9 cellular contexts compared by ENCODE assay signal in the genomic region with DNA sequence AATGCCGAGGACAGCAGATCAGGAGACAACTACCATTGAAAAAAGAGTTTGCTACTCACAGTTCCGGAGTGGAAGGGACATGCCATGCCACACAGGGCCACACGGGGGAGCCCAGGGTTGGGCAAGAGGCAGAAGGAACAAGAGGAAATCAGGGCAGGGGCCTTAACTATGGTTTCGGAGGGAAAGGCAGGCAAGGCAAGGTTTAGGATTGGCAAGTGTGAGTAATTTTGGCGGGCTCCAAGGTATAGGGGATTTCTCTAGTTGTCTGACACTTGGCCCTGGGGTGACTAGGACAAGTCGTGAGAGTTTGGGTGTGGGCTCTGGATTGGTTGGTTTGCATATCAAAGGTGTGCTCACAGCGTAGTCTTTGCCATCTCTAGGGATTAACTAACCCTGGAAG. TPM values are rescaled to one million over a fixed set of nuclear protein-coding genes. Genes with fewer than 3 reads are reported as not detected.
DNase-seq lines count a peak whose midpoint lies in the region; ATAC-seq and TF ChIP-seq lines count a peak whose summit lies in the region.
"Had no signal": no experiment of that assay in that cellular context is flagged by ENCODE, and none has a peak within 500 bp of the region (broad histone marks: within the 10 kb centered on the region; RNA-seq: fewer than 3 reads in every experiment).

No MANE protein-coding gene starts in this region.

- TF ChIP-seq CTCF in DND-41 (IDR thresholded peaks at IDR 0.05; ENCODE audit: borderline replicate concordance, extremely low read depth, low read length, poor library complexity, severe bottlenecking), result peak; percentile 82
- peak; percentile 96 for TF ChIP-seq CTCF in cardiac fibroblast (IDR thresholded peaks at IDR 0.05; ENCODE audit: low read depth, low read length)
- peak; percentile 67 to 84 (median 82) for TF ChIP-seq CTCF in right lobe of liver (IDR thresholded peaks at IDR 0.05)

- 43% methylated on average over 7 of the region's 7 CpGs for WGBS in right lobe of liver (ENCODE audit: insufficient coverage, low coverage, low lambda C conversion rate, missing lambda C conversion rate)

- H3K79me2 ChIP-seq in DND-41 (ENCODE audit: insufficient read depth, low read length), result no peaks in the 10 kb centered on the region

- no peak overlapping the region for H3K27ac ChIP-seq in DND-41 (ENCODE audit: low read length)
- no peak overlapping the region for H3K27ac ChIP-seq in right lobe of liver
- H3K27ac ChIP-seq: SK-N-MC had no signal

- intact Hi-C loops in right lobe of liver (cut with DNase I), result loop anchor here in 1 of 2 donors (10.0 kb wide), 2 partner anchors 300 to 530 kb away; no protein-coding TSS in a partner anchor

- H3K4me1 ChIP-seq in DND-41 (ENCODE audit: insufficient read depth, low read length) (peaks cover 16% of the 10 kb centered on the region), right lobe of liver (no peaks in the 10 kb centered on the region)

- ATAC-seq in DND-41 (ENCODE audit: insufficient read depth, low read depth) (peak; percentile 52; the same call in 2 of the 3 replicates), right lobe of liver (peak; percentile 79 to 90 (median 86)), HG03097 (IDR thresholded peaks at IDR 0.05; ENCODE audit: low FRiP score, unreplicated experiment) (no peak), GM18907 (IDR thresholded peaks at IDR 0.05; ENCODE audit: unreplicated experiment) (no peak)

- H3K9ac ChIP-seq in DND-41 (ENCODE audit: low read depth, low read length), result no peak overlapping the region

- no peaks in the 10 kb centered on the region for H3K9me3 ChIP-seq in DND-41 (ENCODE audit: insufficient read depth, low read length, severe bottlenecking)
- no peaks in the 10 kb centered on the region for H3K9me3 ChIP-seq in right lobe of liver

- H3K4me2 ChIP-seq in DND-41 (ENCODE audit: insufficient read depth, low read length), result no peak overlapping the region

- H3K36me3 ChIP-seq in DND-41 (ENCODE audit: insufficient read depth, low read length), result no peaks in the 10 kb centered on the region
- no peaks in the 10 kb centered on the region for H3K36me3 ChIP-seq in right lobe of liver

- H4K20me1 ChIP-seq in DND-41 (ENCODE audit: insufficient read depth, low read length), result no peaks in the 10 kb centered on the region

- no peak overlapping the region for H2AFZ ChIP-seq in DND-41 (ENCODE audit: low read depth, low read length)

- no peaks in the 10 kb centered on the region for H3K27me3 ChIP-seq in DND-41 (ENCODE audit: insufficient read depth, low read length, poor library complexity)
- H3K27me3 ChIP-seq in right lobe of liver, result no peaks in the 10 kb centered on the region

- peak; percentile 71 for DNase-seq in DND-41
- DNase-seq in M059J (ENCODE audit: low read depth), result peak; percentile 7
- peak; percentile 17 to 51 (median 34) for DNase-seq in activated CD4-positive, CD25-positive, alpha-beta regulatory T cell (lab: John Stamatoyannopoulos, UW)
- DNase-seq in cardiac fibroblast (ENCODE audit: low read depth in 2 of 2), result peak; percentile 53 to 58
- peak; percentile 78 to 79 (median 79) for DNase-seq in right lobe of liver
- DNase-seq in stimulated activated CD8-positive, alpha-beta memory T cell treated with anti-CD3 and anti-CD28 coated beads, Interleukin-4, amount 100 ng/mL, for 1 hour (ENCODE audit: low read depth in 2 of 2, low spot score in 1 of 2), result peak; percentile 18 to 26

- H3K4me3 ChIP-seq in DND-41 (ENCODE audit: low read depth in 1 of 2, low read length in 2 of 2) (no peak overlapping the region), cardiac fibroblast (replicated peaks in 1 of 2; ENCODE audit: low read depth in 2 of 2, low read length in 2 of 2) (no peak overlapping the region), right lobe of liver (no peak overlapping the region)
- H3K4me3 ChIP-seq: SK-N-MC had no signal

- TF ChIP-seq POLR2A in right lobe of liver (IDR thresholded peaks at IDR 0.05), result no peak

RNA-seq across cellular contexts. Expression of a gene that starts 27.0 kb away (rescaled TPM):
- 0.07 TPM in 1 of 2 replicates, not detected in the other for total RNA-seq in M059J (2014; rRNA removed; shearing (Covaris generic))
- 10 to 100 TPM in 2 of 6 experiments, 1 to 10 TPM in 4; 3.5 to 12.5 (median 8.5) TPM for total RNA-seq in right lobe of liver

RNA-seq across cellular contexts. Expression of a gene that starts 28.8 kb away (rescaled TPM):
- not detected in 2 replicates for total RNA-seq in M059J (2014; rRNA removed; shearing (Covaris generic))
- 1 to 10 TPM; 3.7 to 6.5 (median 5.0) TPM for total RNA-seq in right lobe of liver

Comparison
In these comparisons a context has a peak if more than half of its experiments do, and no peak if none do; other contexts are left out.
1. ATAC-seq: peak in DND-41 (single experiment) and right lobe of liver (4 of 4); none in HG03097 (single experiment) and GM18907 (single experiment).
2. DNase-seq: peak in every context shown above with its lines; median percentile 79 in right lobe of liver; 71 in DND-41; 56 in cardiac fibroblast; 34 in activated CD4-positive, CD25-positive, alpha-beta regulatory T cell; 22 in stimulated activated CD8-positive, alpha-beta memory T cell treated with anti-CD3 and anti-CD28 coated beads, Interleukin-4, amount 100 ng/mL, for 1 hour; 7 in M059J.
3. Peak in every context shown above with its lines, with median percentiles within 50 percentile points of each other: CTCF ChIP-seq.